In the genomic region with DNA sequence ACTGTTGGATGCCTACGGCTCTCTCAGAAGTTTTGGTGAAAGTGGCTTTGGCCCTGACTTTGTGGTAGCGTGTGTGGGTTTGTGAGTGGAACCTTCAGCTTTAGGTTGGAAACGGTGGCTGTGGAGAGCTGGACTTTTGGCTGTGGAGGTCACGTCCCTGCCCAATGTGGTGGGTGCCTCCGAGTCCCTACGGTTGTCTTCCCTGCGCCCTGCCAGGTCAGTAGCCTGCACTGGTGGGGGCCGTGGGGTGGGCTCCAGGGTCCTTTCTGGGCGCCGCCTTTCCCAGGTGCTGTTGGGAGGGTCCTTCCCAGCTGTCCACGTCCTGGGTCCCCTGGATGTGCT, we compare ENCODE assay signal across 14 cellular contexts. TPM values are rescaled to one million over a fixed set of nuclear protein-coding genes. Genes with fewer than 3 reads are reported as not detected.
DNase-seq lines count a peak whose midpoint lies in the region; ATAC-seq, FAIRE-seq and TF ChIP-seq lines count a peak whose summit lies in the region.
"Had no signal": no experiment of that assay in that cellular context is flagged by ENCODE, and none has a peak within 500 bp of the region (broad histone marks: within the 10 kb centered on the region; RNA-seq: fewer than 3 reads in every experiment).

No MANE protein-coding gene starts in this region.

- TF ChIP-seq CTCF in K562 (IDR thresholded peaks at IDR 0.05 in 2 of 3, conservative IDR thresholded peaks at IDR 0.05 in 1 of 3; ENCODE audit: insufficient read depth in 2 of 3, low read depth in 1 of 3, low read length in 3 of 3) (no peak), parathyroid adenoma (IDR thresholded peaks at IDR 0.05) (no peak)

- no peak for FAIRE-seq in K562 (lab: Jason Lieb, UNC)

- H3K4me3 ChIP-seq in Karpas-422 (ENCODE audit: low read length) (no peak overlapping the region), K562 (no peak overlapping the region), parathyroid adenoma (ENCODE audit: low read depth, low read length) (no peak overlapping the region)
- H3K4me3 ChIP-seq: tibial nerve had no signal

- H3K27me3 Mint-ChIP-seq in activated CD4-positive, alpha-beta memory T cell treated with anti-CD3 and anti-CD28 coated beads for 36 hours = no peaks in the 10 kb centered on the region
- H3K27me3 Mint-ChIP-seq in activated CD4-positive, alpha-beta memory T cell treated with anti-CD3 and anti-CD28 coated beads, Interleukin-2, amount 10 ng/mL, durations not matched to agents 7 days and 5 days = no peaks in the 10 kb centered on the region

- BruUV-seq in K562 (replicated peaks; lab: Mats Ljungman, UMichigan) = no TSS peak

- H3K27me3 ChIP-seq in Karpas-422 (ENCODE audit: low read length) (no peaks in the 10 kb centered on the region), K562 (ENCODE audit: control insufficient read depth in 2 of 2, insufficient read depth in 2 of 2, low read length in 2 of 2) (no peaks in the 10 kb centered on the region), parathyroid adenoma (ENCODE audit: control insufficient read depth, insufficient read depth, low read length) (no peaks in the 10 kb centered on the region)
- H3K27me3 ChIP-seq: foreskin keratinocyte, tibial nerve had no signal

- in situ Hi-C loops in K562 (cut with MboI) = no loop called here

- intact Hi-C loops in activated CD4-positive, alpha-beta memory T cell treated with anti-CD3 and anti-CD28 coated beads for 36 hours (cut with micrococcal nuclease) = loop anchor here (5.0 kb wide), 1 partner anchor 49 kb away; the partner anchor contains the start of gene RNASEH1
- intact Hi-C loops in K562 (cut with micrococcal nuclease) = no loop called here

- peak overlapping the region; percentile 66 for H3K4me3 Mint-ChIP-seq in activated CD4-positive, alpha-beta memory T cell treated with anti-CD3 and anti-CD28 coated beads for 36 hours
- no peak overlapping the region for H3K4me3 Mint-ChIP-seq in activated CD4-positive, alpha-beta memory T cell treated with anti-CD3 and anti-CD28 coated beads, Interleukin-2, amount 10 ng/mL, durations not matched to agents 7 days and 5 days

- 100% methylated on average over 5 of the region's 11 CpGs for WGBS in K562 (ENCODE audit: insufficient coverage, low coverage, missing lambda C conversion rate)

- H3K4me1 Mint-ChIP-seq in activated CD4-positive, alpha-beta memory T cell treated with anti-CD3 and anti-CD28 coated beads for 36 hours (ENCODE audit: low read depth) = peaks cover 12% of the 10 kb centered on the region
- peaks cover 7% of the 10 kb centered on the region for H3K4me1 Mint-ChIP-seq in activated CD4-positive, alpha-beta memory T cell treated with anti-CD3 and anti-CD28 coated beads, Interleukin-2, amount 10 ng/mL, durations not matched to agents 7 days and 5 days

- H3K36me3 ChIP-seq in Karpas-422 (ENCODE audit: insufficient read depth, low read length) = no peaks in the 10 kb centered on the region
- no peaks in the 10 kb centered on the region for H3K36me3 ChIP-seq in K562 (ENCODE audit: control insufficient read depth, insufficient read depth, low read length)
- H3K36me3 ChIP-seq in parathyroid adenoma (ENCODE audit: control insufficient read depth, insufficient read depth, low read length) = no peaks in the 10 kb centered on the region
- H3K36me3 ChIP-seq: tibial nerve had no signal

- H3K9ac ChIP-seq in Karpas-422 (ENCODE audit: low read length) = no peak overlapping the region
- H3K9ac ChIP-seq in K562 (ENCODE audit: insufficient read depth in 1 of 2, low read depth in 2 of 2, low read length in 2 of 2) = no peak overlapping the region
- no peak overlapping the region for H3K9ac ChIP-seq in parathyroid adenoma

- no peak overlapping the region for H3K4me2 ChIP-seq in Karpas-422 (ENCODE audit: low read depth, low read length, poor library complexity, severe bottlenecking)
- H3K4me2 ChIP-seq in K562 (ENCODE audit: insufficient read depth, low read length) = no peak overlapping the region
- no peak overlapping the region for H3K4me2 ChIP-seq in parathyroid adenoma (ENCODE audit: low read length)

- no peaks in the 10 kb centered on the region for H4K20me1 ChIP-seq in Karpas-422 (ENCODE audit: insufficient read depth, low read depth, low read length)
- no peaks in the 10 kb centered on the region for H4K20me1 ChIP-seq in K562 (replicated peaks; ENCODE audit: control insufficient read depth, insufficient read depth, low read length)

- H3K79me2 ChIP-seq in Karpas-422 (ENCODE audit: low read length) (no peaks in the 10 kb centered on the region), K562 (ENCODE audit: control insufficient read depth, insufficient read depth, low read length) (peaks cover 3% of the 10 kb centered on the region; the same call in 1 of the 3 replicates), parathyroid adenoma (no peaks in the 10 kb centered on the region)

- H3K4me1 ChIP-seq in Karpas-422 (ENCODE audit: low read length) (peaks cover 18% of the 10 kb centered on the region), K562 (replicated peaks in 1 of 2; ENCODE audit: control insufficient read depth in 2 of 2, insufficient read depth in 2 of 2, low read length in 2 of 2) (peaks cover 18 to 53% of the 10 kb centered on the region in 2 experiments), parathyroid adenoma (no peaks in the 10 kb centered on the region)
- H3K4me1 ChIP-seq: foreskin keratinocyte, tibial nerve had no signal

- H2AFZ ChIP-seq in Karpas-422 (ENCODE audit: low read length) = peak overlapping the region; percentile 95; the same call in 1 of the 2 replicates
- peak overlapping the region; percentile 84 for H2AFZ ChIP-seq in K562 (ENCODE audit: low read depth, low read length)
- H2AFZ ChIP-seq in parathyroid adenoma = peak overlapping the region; percentile 95

- CTCF ChIA-PET in activated CD4-positive, alpha-beta memory T cell treated with anti-CD3 and anti-CD28 coated beads for 36 hours (lab: Charles Lee) = no interaction called here
- CTCF ChIA-PET in activated CD4-positive, alpha-beta memory T cell treated with anti-CD3 and anti-CD28 coated beads, Interleukin-2, amount 10 ng/mL, durations not matched to agents 7 days and 5 days (lab: Charles Lee) = no interaction called here
- CTCF ChIA-PET in K562 (lab: Yijun Ruan, JAX; ENCODE audit: low intra/inter-chr PET ratio) = no interaction called here

- ATAC-seq in K562 = no peak
- ATAC-seq: foreskin keratinocyte had no signal

- TF ChIP-seq EP300 in K562 (IDR thresholded peaks at IDR 0.05; ENCODE audit: low read length) = no peak

- H3K9me1 ChIP-seq in K562 (ENCODE audit: control insufficient read depth, insufficient read depth, low read length) = no peaks in the 10 kb centered on the region

- POLR2A ChIA-PET in activated CD4-positive, alpha-beta memory T cell treated with anti-CD3 and anti-CD28 coated beads for 36 hours (lab: Charles Lee) = no interaction called here
- POLR2A ChIA-PET in activated CD4-positive, alpha-beta memory T cell treated with anti-CD3 and anti-CD28 coated beads, Interleukin-2, amount 10 ng/mL, durations not matched to agents 7 days and 5 days (lab: Charles Lee) = no interaction called here
- POLR2A ChIA-PET in K562 (lab: Yijun Ruan, JAX) = no interaction called here

- H3K27ac ChIP-seq in Karpas-422 (ENCODE audit: low read length) (no peak overlapping the region), K562 (ENCODE audit: extremely low read depth, low read depth, low read length) (peak overlapping the region; percentile 77), parathyroid adenoma (peak overlapping the region; percentile 63)
- H3K27ac ChIP-seq: foreskin keratinocyte had no signal

- H3K27ac Mint-ChIP-seq in activated CD4-positive, alpha-beta memory T cell treated with anti-CD3 and anti-CD28 coated beads for 36 hours = peak overlapping the region; percentile 67
- H3K27ac Mint-ChIP-seq in activated CD4-positive, alpha-beta memory T cell treated with anti-CD3 and anti-CD28 coated beads, Interleukin-2, amount 10 ng/mL, durations not matched to agents 7 days and 5 days = no peak overlapping the region

- DNase-seq in activated CD4-positive, alpha-beta memory T cell treated with anti-CD3 and anti-CD28 coated beads for 36 hours = no peak
- no peak for DNase-seq in activated CD4-positive, alpha-beta memory T cell treated with anti-CD3 and anti-CD28 coated beads, Interleukin-2, amount 10 ng/mL, durations not matched to agents 7 days and 5 days
- DNase-seq in Karpas-422 (no peak), K562 (ENCODE audit: extremely low read depth in 1 of 4, low spot score in 3 of 4) (no peak), cerebellar nuclear complex (lab: John Stamatoyannopoulos, UW) (no peak), amygdala (lab: John Stamatoyannopoulos, UW) (no peak), NCI-H510A treated with DMSO at 0.1 percent for 48 hours (lab: John Stamatoyannopoulos, UW) (no peak)
- DNase-seq: foreskin keratinocyte, NCI-H226 had no signal

- no peaks in the 10 kb centered on the region for H3K36me3 Mint-ChIP-seq in activated CD4-positive, alpha-beta memory T cell treated with anti-CD3 and anti-CD28 coated beads for 36 hours
- H3K36me3 Mint-ChIP-seq in activated CD4-positive, alpha-beta memory T cell treated with anti-CD3 and anti-CD28 coated beads, Interleukin-2, amount 10 ng/mL, durations not matched to agents 7 days and 5 days (ENCODE audit: low read depth) = no peaks in the 10 kb centered on the region
- H3K36me3 Mint-ChIP-seq: CD4-positive, alpha-beta memory T cell; naive thymus-derived CD8-positive, alpha-beta T cell had no signal

- H3K9me3 Mint-ChIP-seq in activated CD4-positive, alpha-beta memory T cell treated with anti-CD3 and anti-CD28 coated beads for 36 hours = no peaks in the 10 kb centered on the region
- no peaks in the 10 kb centered on the region for H3K9me3 Mint-ChIP-seq in activated CD4-positive, alpha-beta memory T cell treated with anti-CD3 and anti-CD28 coated beads, Interleukin-2, amount 10 ng/mL, durations not matched to agents 7 days and 5 days
- H3K9me3 Mint-ChIP-seq: naive thymus-derived CD8-positive, alpha-beta T cell had no signal

- no peak for TF ChIP-seq RAD21 in K562 (CRISPR knock-in tag; conservative IDR thresholded peaks at IDR 0.05 in 1 of 2, IDR thresholded peaks at IDR 0.05 in 1 of 2)

- no peak for TF ChIP-seq POLR2A in K562 (conservative IDR thresholded peaks at IDR 0.05)

- no peaks in the 10 kb centered on the region for H3K9me2 ChIP-seq in Karpas-422 (replicated peaks; ENCODE audit: insufficient read depth, low read length)

- no peaks in the 10 kb centered on the region for H3K9me3 ChIP-seq in Karpas-422 (ENCODE audit: low read length)
- H3K9me3 ChIP-seq in K562 (replicated peaks; ENCODE audit: control insufficient read depth, insufficient read depth, low read depth, low read length) = peaks cover 9% of the 10 kb centered on the region; the same call in 1 of the 2 replicates
- no peaks in the 10 kb centered on the region for H3K9me3 ChIP-seq in parathyroid adenoma (ENCODE audit: control insufficient read depth, low read length)
- H3K9me3 ChIP-seq: tibial nerve had no signal

RNA-seq across cellular contexts. Expression of gene COLEC11, which starts 11.1 kb away (rescaled TPM):
- under 1 TPM in 1 of 2 experiments, not detected in 1; 0.31 TPM for total RNA-seq in activated CD4-positive, alpha-beta memory T cell treated with anti-CD3 and anti-CD28 coated beads for 36 hours
- total RNA-seq in activated CD4-positive, alpha-beta memory T cell treated with anti-CD3 and anti-CD28 coated beads, Interleukin-2, amount 10 ng/mL, durations not matched to agents 7 days and 5 days = not detected
- total RNA-seq in Karpas-422 (2014; rRNA removed; shearing (Covaris generic); ENCODE audit: low replicate concordance) = not detected in 2 replicates
- total RNA-seq in K562 (2011; cell fraction: chromatin; rRNA removed; ENCODE audit: low replicate concordance) = 2.0 and 3.4 TPM in 2 replicates
- total RNA-seq in K562 (2011; cell fraction: nucleolus; rRNA removed) = 3.3 and 3.7 TPM in 2 replicates
- 3.4 and 3.7 TPM in 2 replicates for total RNA-seq in K562 (2011; cell fraction: nucleoplasm; rRNA removed)
- 2.9 and 5.4 TPM in 2 replicates for total RNA-seq in K562 (2014; rRNA removed)
- 0.67 and 0.98 TPM in 2 replicates for total RNA-seq in K562 (2014; rRNA removed; fragmentation: Illumina TruSeq; extraction: Trizol)
- 2.0 and 2.6 TPM in 2 replicates for total RNA-seq in K562 (2015; rRNA removed; fragmentation: Illumina TruSeq; extraction: Trizol)
- 2.9 and 4.3 TPM in 2 replicates for total RNA-seq in K562 (2021)
- polyA plus RNA-seq in K562 (2011; rRNA removed) = 0.93 and 1.6 TPM in 2 replicates
- 1.6 and 4.7 TPM in 2 replicates for polyA plus RNA-seq in K562 (2011; cell fraction: cytosol; rRNA removed)
- polyA plus RNA-seq in K562 (2011; cell fraction: nucleus; rRNA removed) = 0.69 and 1.5 TPM in 2 replicates
- 3.8 and 6.7 TPM in 2 replicates for polyA plus RNA-seq in K562 (2012)
- 1.8 and 3.2 TPM in 2 replicates for polyA plus RNA-seq in K562 (2014; fragmentation: Illumina TruSeq; extraction: Trizol)
- under 1 TPM; 0.32 to 0.73 TPM for polyA plus RNA-seq in K562 (2014; fragmentation: Nextera tagmentation; extraction: Ambion mirVana)
- polyA plus RNA-seq in K562 (2014; rRNA removed) = 3.3 and 4.3 TPM in 2 replicates
- polyA minus RNA-seq in K562 (2011; rRNA and poly(A)+ RNA removed) = 0.63 and 1.2 TPM in 2 replicates
- polyA minus RNA-seq in K562 (2011; cell fraction: cytosol; rRNA and poly(A)+ RNA removed) = not detected in 2 replicates
- polyA minus RNA-seq in K562 (2011; cell fraction: nucleus; rRNA and poly(A)+ RNA removed) = 0.54 and 0.78 TPM in 2 replicates
- total RNA-seq: CD4-positive, alpha-beta memory T cell; foreskin keratinocyte had no signal
- polyA plus RNA-seq: foreskin keratinocyte; naive thymus-derived CD8-positive, alpha-beta T cell had no signal

RNA-seq across cellular contexts. Expression of gene RPS7, which starts 30.9 kb away (rescaled TPM):
- total RNA-seq in activated CD4-positive, alpha-beta memory T cell treated with anti-CD3 and anti-CD28 coated beads for 36 hours = 1,000 to 10,000 TPM; 1,694 to 1,737 TPM
- 1,000 to 10,000 TPM; 1,152 to 1,168 TPM for total RNA-seq in activated CD4-positive, alpha-beta memory T cell treated with anti-CD3 and anti-CD28 coated beads, Interleukin-2, amount 10 ng/mL, durations not matched to agents 7 days and 5 days
- total RNA-seq in Karpas-422 (2014; rRNA removed; shearing (Covaris generic); ENCODE audit: low replicate concordance) = 3,591 and 3,631 TPM in 2 replicates
- total RNA-seq in K562 (2011; cell fraction: chromatin; rRNA removed; ENCODE audit: low replicate concordance) = 147 and 178 TPM in 2 replicates
- 248 and 275 TPM in 2 replicates for total RNA-seq in K562 (2011; cell fraction: nucleolus; rRNA removed)
- total RNA-seq in K562 (2011; cell fraction: nucleoplasm; rRNA removed) = 393 and 713 TPM in 2 replicates
- total RNA-seq in K562 (2014; rRNA removed) (2,103 and 2,507 TPM in 2 replicates), K562 (2014; rRNA removed; fragmentation: Illumina TruSeq; extraction: Trizol) (3,088 and 3,235 TPM in 2 replicates), K562 (2015; rRNA removed; fragmentation: Illumina TruSeq; extraction: Trizol) (4,033 and 4,169 TPM in 2 replicates), K562 (2021) (2,201 and 2,441 TPM in 2 replicates)
- polyA plus RNA-seq in K562 (2011; rRNA removed) (2,427 and 2,760 TPM in 2 replicates), K562 (2014; fragmentation: Illumina TruSeq; extraction: Trizol) (2,675 and 2,931 TPM in 2 replicates), K562 (2014; fragmentation: Nextera tagmentation; extraction: Ambion mirVana) (1,000 to 10,000 TPM; 2,718 to 3,051 TPM), K562 (2014; rRNA removed) (2,676 and 2,779 TPM in 2 replicates)
- polyA plus RNA-seq in K562 (2011; cell fraction: cytosol; rRNA removed) = 843 and 1,466 TPM in 2 replicates
- 522 and 963 TPM in 2 replicates for polyA plus RNA-seq in K562 (2011; cell fraction: nucleus; rRNA removed)
- 1,908 and 2,807 TPM in 2 replicates for polyA plus RNA-seq in K562 (2012)
- 462 and 473 TPM in 2 replicates for polyA minus RNA-seq in K562 (2011; rRNA and poly(A)+ RNA removed)
- polyA minus RNA-seq in K562 (2011; cell fraction: cytosol; rRNA and poly(A)+ RNA removed) = 394 and 466 TPM in 2 replicates
- polyA minus RNA-seq in K562 (2011; cell fraction: nucleus; rRNA and poly(A)+ RNA removed) = 97.9 and 170 TPM in 2 replicates

RNA-seq across cellular contexts. Expression of gene RNASEH1, which starts 47.9 kb away (rescaled TPM):
- 10 to 100 TPM; 23.6 to 24.8 TPM for total RNA-seq in activated CD4-positive, alpha-beta memory T cell treated with anti-CD3 and anti-CD28 coated beads for 36 hours
- 10 to 100 TPM; 21.3 to 24.6 TPM for total RNA-seq in activated CD4-positive, alpha-beta memory T cell treated with anti-CD3 and anti-CD28 coated beads, Interleukin-2, amount 10 ng/mL, durations not matched to agents 7 days and 5 days
- 20.4 and 33.9 TPM in 2 replicates for total RNA-seq in Karpas-422 (2014; rRNA removed; shearing (Covaris generic); ENCODE audit: low replicate concordance)
- 18.2 and 25.1 TPM in 2 replicates for total RNA-seq in K562 (2011; cell fraction: chromatin; rRNA removed; ENCODE audit: low replicate concordance)
- total RNA-seq in K562 (2011; cell fraction: nucleolus; rRNA removed) = 21.2 and 21.8 TPM in 2 replicates
- total RNA-seq in K562 (2011; cell fraction: nucleoplasm; rRNA removed) = 16.9 and 21.5 TPM in 2 replicates
- total RNA-seq in K562 (2014; rRNA removed) = 46.5 and 46.8 TPM in 2 replicates
- total RNA-seq in K562 (2014; rRNA removed; fragmentation: Illumina TruSeq; extraction: Trizol) = 40.8 and 42.8 TPM in 2 replicates
- 47.1 and 47.5 TPM in 2 replicates for total RNA-seq in K562 (2015; rRNA removed; fragmentation: Illumina TruSeq; extraction: Trizol)
- 44.1 and 45.6 TPM in 2 replicates for total RNA-seq in K562 (2021)
- polyA plus RNA-seq in K562 (2011; rRNA removed) = 21.7 and 25.7 TPM in 2 replicates
- polyA plus RNA-seq in K562 (2011; cell fraction: cytosol; rRNA removed) = 13.4 and 16.5 TPM in 2 replicates
- polyA plus RNA-seq in K562 (2011; cell fraction: nucleus; rRNA removed) = 19.4 and 20.6 TPM in 2 replicates
- polyA plus RNA-seq in K562 (2012) = 19.1 and 35.8 TPM in 2 replicates
- polyA plus RNA-seq in K562 (2014; fragmentation: Illumina TruSeq; extraction: Trizol) = 34.7 and 35.3 TPM in 2 replicates
- 10 to 100 TPM; 27.5 to 32.7 TPM for polyA plus RNA-seq in K562 (2014; fragmentation: Nextera tagmentation; extraction: Ambion mirVana)
- polyA plus RNA-seq in K562 (2014; rRNA removed) = 46.8 and 47.9 TPM in 2 replicates
- 20.3 and 20.5 TPM in 2 replicates for polyA minus RNA-seq in K562 (2011; rRNA and poly(A)+ RNA removed)
- 14.8 and 18.3 TPM in 2 replicates for polyA minus RNA-seq in K562 (2011; cell fraction: cytosol; rRNA and poly(A)+ RNA removed)
- polyA minus RNA-seq in K562 (2011; cell fraction: nucleus; rRNA and poly(A)+ RNA removed) = 14.9 and 20.8 TPM in 2 replicates

RNA-seq across cellular contexts. Expression of gene ALLC, which starts 52.0 kb away (rescaled TPM):
- total RNA-seq in activated CD4-positive, alpha-beta memory T cell treated with anti-CD3 and anti-CD28 coated beads for 36 hours = not detected
- not detected for total RNA-seq in activated CD4-positive, alpha-beta memory T cell treated with anti-CD3 and anti-CD28 coated beads, Interleukin-2, amount 10 ng/mL, durations not matched to agents 7 days and 5 days
- total RNA-seq in Karpas-422 (2014; rRNA removed; shearing (Covaris generic); ENCODE audit: low replicate concordance) = not detected in 2 replicates
- total RNA-seq in K562 (2011; cell fraction: chromatin; rRNA removed; ENCODE audit: low replicate concordance) = not detected in 2 replicates
- not detected in 2 replicates for total RNA-seq in K562 (2011; cell fraction: nucleolus; rRNA removed)
- not detected in 2 replicates for total RNA-seq in K562 (2011; cell fraction: nucleoplasm; rRNA removed)
- total RNA-seq in K562 (2014; rRNA removed) (not detected in 2 replicates), K562 (2014; rRNA removed; fragmentation: Illumina TruSeq; extraction: Trizol) (not detected in 2 replicates), K562 (2015; rRNA removed; fragmentation: Illumina TruSeq; extraction: Trizol) (not detected in 2 replicates), K562 (2021) (not detected in 2 replicates)
- polyA plus RNA-seq in K562 (2011; rRNA removed) (not detected in 2 replicates), K562 (2014; fragmentation: Illumina TruSeq; extraction: Trizol) (not detected in 2 replicates), K562 (2014; fragmentation: Nextera tagmentation; extraction: Ambion mirVana) (not detected), K562 (2014; rRNA removed) (not detected in 2 replicates)
- not detected in 2 replicates for polyA plus RNA-seq in K562 (2011; cell fraction: cytosol; rRNA removed)
- polyA plus RNA-seq in K562 (2011; cell fraction: nucleus; rRNA removed) = not detected in 2 replicates
- not detected in 2 replicates for polyA plus RNA-seq in K562 (2012)
- polyA minus RNA-seq in K562 (2011; rRNA and poly(A)+ RNA removed) = not detected in 2 replicates
- polyA minus RNA-seq in K562 (2011; cell fraction: cytosol; rRNA and poly(A)+ RNA removed) = not detected in 2 replicates
- not detected in 2 replicates for polyA minus RNA-seq in K562 (2011; cell fraction: nucleus; rRNA and poly(A)+ RNA removed)
- total RNA-seq: CD4-positive, alpha-beta memory T cell; foreskin keratinocyte; lung microvascular endothelial cell; naive thymus-derived CD8-positive, alpha-beta T cell had no signal
- polyA plus RNA-seq: CD4-positive, alpha-beta memory T cell; foreskin keratinocyte; naive thymus-derived CD8-positive, alpha-beta T cell had no signal
